Comparison of ENCODE assay signal across 8 cellular contexts in genomic region chr3:32664630-32665075, GRCh38. TPM values are rescaled to one million over a fixed set of nuclear protein-coding genes. Genes with fewer than 3 reads are reported as not detected.
DNase-seq lines count a peak whose midpoint lies in the region; ATAC-seq and TF ChIP-seq lines count a peak whose summit lies in the region.
"Not testable (repeated sequence)": the region's sequence is repeated elsewhere in the genome, so short reads cannot be mapped to it uniquely, and the experiment has no call there.

No MANE protein-coding gene starts in this region.

- in situ Hi-C loops in brain microvascular endothelial cell (cut with HindIII; ENCODE audit: low pct_ligation_motif_present, low sequenced_read_pairs), result not testable (repeated sequence)

- H3K9me3 ChIP-seq in CD8-positive, alpha-beta T cell (ENCODE audit: low read length), result not testable (repeated sequence)

- intact Hi-C loops in CD8-positive, alpha-beta T cell (cut with DNase I, micrococcal nuclease), result loop anchor here (1.0 to 5.0 kb wide), 2 partner anchors 154 to 487 kb away; no protein-coding TSS in a partner anchor

- H3K4me1 ChIP-seq in CD8-positive, alpha-beta T cell (ENCODE audit: insufficient read depth, low read length); mesendoderm (ENCODE audit: control insufficient read depth, low read depth, low read length): not testable (repeated sequence)

- H3K79me2 ChIP-seq in mesendoderm (ENCODE audit: control insufficient read depth, insufficient read depth, low read length), result not testable (repeated sequence)

- POLR2A ChIA-PET in CD8-positive, alpha-beta T cell (lab: Charles Lee), result not testable (repeated sequence)

- not testable (repeated sequence) for H3K4me2 ChIP-seq in mesendoderm (ENCODE audit: low read length)

- H3K18ac ChIP-seq in mesendoderm (ENCODE audit: low read length), result not testable (repeated sequence)

- not testable (repeated sequence) for ATAC-seq in CD8-positive, alpha-beta T cell

- not testable (repeated sequence) for H3K36me3 ChIP-seq in CD8-positive, alpha-beta T cell (ENCODE audit: insufficient read depth, low read length); H7 (replicated peaks; ENCODE audit: control insufficient read depth, insufficient read depth, low read length); brain microvascular endothelial cell (replicated peaks); mesendoderm (ENCODE audit: control insufficient read depth, insufficient read depth, low read length)

- H3K9me3 Mint-ChIP-seq in CD8-positive, alpha-beta T cell, result not testable (repeated sequence)

- not testable (repeated sequence) for H3K27ac ChIP-seq in CD8-positive, alpha-beta T cell (ENCODE audit: low read depth, low read length); brain microvascular endothelial cell; mesendoderm (ENCODE audit: low read depth, low read length)

- not testable (repeated sequence) for H3K27me3 Mint-ChIP-seq in CD8-positive, alpha-beta T cell (ENCODE audit: low read depth)

- no CpG with 5 or more reads among the region's 5 CpGs for WGBS in mesendoderm (ENCODE audit: extremely low coverage, insufficient coverage, low lambda C conversion rate)

- H3K4ac ChIP-seq in mesendoderm (ENCODE audit: low read depth, low read length), result not testable (repeated sequence)

- H3K79me1 ChIP-seq in mesendoderm (ENCODE audit: low read length), result not testable (repeated sequence)

- not testable (repeated sequence) for H4K8ac ChIP-seq in mesendoderm (ENCODE audit: low read depth, low read length)

- CTCF ChIA-PET in CD8-positive, alpha-beta T cell (lab: Charles Lee), result interaction anchor here (0.8 to 2.1 kb wide), 5 partner anchors 9 to 157 kb away, joined by 3 to 10 read pairs (median 3); no protein-coding TSS in a partner anchor

- H3K56ac ChIP-seq in mesendoderm (ENCODE audit: low read length), result not testable (repeated sequence)

- not testable (repeated sequence) for H4K5ac ChIP-seq in mesendoderm (ENCODE audit: low read length)

- not testable (repeated sequence) for H3K36me3 Mint-ChIP-seq in CD8-positive, alpha-beta T cell

- not testable (repeated sequence) for H3K4me3 ChIP-seq in CD8-positive, alpha-beta T cell (ENCODE audit: low read depth, low read length); H7 (ENCODE audit: insufficient read depth, low read depth, low read length); brain microvascular endothelial cell (ENCODE audit: low read depth, low read length); mesendoderm (ENCODE audit: low read length)

- not testable (repeated sequence) for H3K27me3 ChIP-seq in CD8-positive, alpha-beta T cell (ENCODE audit: insufficient read depth, low read length); H7 (ENCODE audit: control insufficient read depth, insufficient read depth, low read length); brain microvascular endothelial cell (replicated peaks); mesendoderm (ENCODE audit: insufficient read depth, low read length, poor library complexity)

- H3K27ac Mint-ChIP-seq in CD8-positive, alpha-beta T cell, result not testable (repeated sequence)

- H3K23ac ChIP-seq in mesendoderm (ENCODE audit: low read length), result not testable (repeated sequence)

- not testable (repeated sequence) for H2BK15ac ChIP-seq in mesendoderm (replicated peaks; ENCODE audit: low read depth)

- not testable (repeated sequence) for H3K4me3 Mint-ChIP-seq in CD8-positive, alpha-beta T cell

- DNase-seq in CD8-positive, alpha-beta T cell; brain microvascular endothelial cell: not testable (repeated sequence)
- peak; percentile 57 for DNase-seq in H7
- peak; percentile 10 for DNase-seq in NCI-H1694 treated with DMSO at 0.1 percent for 48 hours (lab: John Stamatoyannopoulos, UW)
- DNase-seq in SHP77 (lab: John Stamatoyannopoulos, UW), result peak; percentile 21 to 29
- DNase-seq in germinal center (ENCODE audit: low spot score), result peak; percentile 49
- peak; percentile 52 for DNase-seq in mesendoderm
- peak; percentile 33 for DNase-seq in stromal cell of bone marrow (ENCODE audit: low read depth)

- not testable (repeated sequence) for H2BK5ac ChIP-seq in mesendoderm (ENCODE audit: low read length)

- not testable (repeated sequence) for H3K9ac ChIP-seq in mesendoderm (ENCODE audit: low read length)

- not testable (repeated sequence) for H2AK5ac ChIP-seq in mesendoderm (ENCODE audit: low read length)

- peak; percentile 46 for TF ChIP-seq CTCF in CD8-positive, alpha-beta T cell (IDR thresholded peaks at IDR 0.05)
- peak; percentile 14 for TF ChIP-seq CTCF in brain microvascular endothelial cell (IDR thresholded peaks at IDR 0.05; ENCODE audit: low read depth, low read length, missing control alignments)

- H2BK120ac ChIP-seq in mesendoderm (ENCODE audit: low read depth, low read length), result not testable (repeated sequence)

- H3K4me1 Mint-ChIP-seq in CD8-positive, alpha-beta T cell (ENCODE audit: low read depth), result not testable (repeated sequence)

RNA-seq across cellular contexts. Expression of gene CNOT10, which starts 20.3 kb away (rescaled TPM):
- 10 to 100 TPM; 28.0 to 31.1 TPM for total RNA-seq in CD8-positive, alpha-beta T cell
- total RNA-seq in H7 (2014; rRNA removed; shearing (Covaris generic)), result 29.0 and 35.7 TPM in 2 replicates
- 27.1 TPM for polyA plus RNA-seq in mesendoderm (2013, experiment 1 of 2)
- 27.0 TPM for polyA plus RNA-seq in mesendoderm (2013, experiment 2 of 2)
